21 cellular contexts compared by ENCODE assay signal in the genomic region with DNA sequence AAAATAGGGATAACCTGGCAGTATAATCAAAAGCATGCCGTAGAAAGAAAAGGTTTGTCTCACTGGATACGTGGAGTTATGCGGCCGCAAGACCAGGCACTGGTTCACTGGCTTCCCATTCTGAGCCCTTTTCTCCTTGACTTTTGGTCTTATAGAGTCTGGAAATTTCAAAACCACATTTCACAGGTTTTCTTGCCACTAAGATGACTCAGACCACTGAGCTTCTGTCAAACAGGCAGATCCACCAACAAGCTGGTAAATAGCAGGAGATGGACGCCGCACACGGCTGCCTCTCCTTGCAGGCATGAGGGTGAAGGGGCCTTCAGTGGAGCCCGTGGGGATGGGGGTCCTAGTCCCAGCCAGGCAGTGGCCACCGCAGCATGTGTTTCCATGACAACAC. TPM values are rescaled to one million over a fixed set of nuclear protein-coding genes. Genes with fewer than 3 reads are reported as not detected.
DNase-seq lines count a peak whose midpoint lies in the region; ATAC-seq and TF ChIP-seq lines count a peak whose summit lies in the region.
"Had no signal": no experiment of that assay in that cellular context is flagged by ENCODE, and none has a peak within 500 bp of the region (broad histone marks: within the 10 kb centered on the region; RNA-seq: fewer than 3 reads in every experiment).

No MANE protein-coding gene starts in this region.

- peak; percentile 25 for DNase-seq in NK-92 treated with Interleukin-12 subunit alpha and Interleukin-12 subunit beta, amount 100 ng/mL, for 24 hours (lab: John Stamatoyannopoulos, UW)
- DNase-seq in NK-92 (lab: John Stamatoyannopoulos, UW; ENCODE audit: unreplicated experiment) (no peak), SK-N-SH (no peak), fibroblast of mammary gland (ENCODE audit: low read depth) (peak; percentile 47), activated T-cell treated with anti-CD3 and anti-CD28 coated beads for 4 hours (no peak)
- DNase-seq in stimulated activated naive B cell treated with anti-CD40 and anti-IgM and Interleukin-4, amounts not matched to agents 10 μg/mL and 1 μg/mL and 100 μg/mL, for 72 hours: no peak
- DNase-seq: 8988T; activated CD4-positive, alpha-beta T cell treated with anti-CD3 and anti-CD28 coated beads, Interleukin-2, amount 10 ng/mL, durations not matched to agents 7 days and 5 days; activated naive CD4-positive, alpha-beta T cell treated with anti-CD3 and anti-CD28 coated beads, Interleukin-2, amount 50 U/mL, for 16 hours; CD4-positive, alpha-beta T cell; DMS79; immature natural killer cell; NCI-H2171; right lobe of liver; stimulated activated CD4-positive, alpha-beta T cell treated with anti-CD3 and anti-CD28 coated beads, Interleukin-2, amount 100 ng/mL, for 24 hours had no signal

- no peak overlapping the region for H3K4me3 ChIP-seq in SK-N-SH (ENCODE audit: low read depth in 2 of 2, low read length in 1 of 2)
- H3K4me3 ChIP-seq in fibroblast of mammary gland (ENCODE audit: control insufficient read depth, low read depth, low read length): no peak overlapping the region
- H3K4me3 ChIP-seq: right lobe of liver, SJSA1, thoracic aorta had no signal

- peaks cover 4 to 6% of the 10 kb centered on the region in 2 donors for H3K9me3 Mint-ChIP-seq in stimulated activated naive B cell treated with anti-CD40 and anti-IgM and Interleukin-4, amounts not matched to agents 10 μg/mL and 1 μg/mL and 100 μg/mL, for 72 hours
- H3K9me3 Mint-ChIP-seq: immature natural killer cell had no signal

- H3K9ac ChIP-seq in SK-N-SH: no peak overlapping the region

- no peaks in the 10 kb centered on the region for H3K9me2 ChIP-seq in SK-N-SH

- no peak overlapping the region for H3K4me3 Mint-ChIP-seq in stimulated activated naive B cell treated with anti-CD40 and anti-IgM and Interleukin-4, amounts not matched to agents 10 μg/mL and 1 μg/mL and 100 μg/mL, for 72 hours
- H3K4me3 Mint-ChIP-seq: activated CD4-positive, alpha-beta T cell treated with anti-CD3 and anti-CD28 coated beads, Interleukin-2, amount 10 ng/mL, durations not matched to agents 7 days and 5 days; CD4-positive, alpha-beta T cell; central memory CD8-positive, alpha-beta T cell; immature natural killer cell; memory B cell had no signal

- 83% methylated on average over 9 of the region's 9 CpGs for WGBS in SK-N-SH (ENCODE audit: low lambda C conversion rate)

- no peak overlapping the region for H2AFZ ChIP-seq in SK-N-SH (ENCODE audit: low read depth)

- H3K36me3 Mint-ChIP-seq in stimulated activated naive B cell treated with anti-CD40 and anti-IgM and Interleukin-4, amounts not matched to agents 10 μg/mL and 1 μg/mL and 100 μg/mL, for 72 hours: peaks cover 4 to 6% of the 10 kb centered on the region in 2 donors

- peaks cover 0 to 4% of the 10 kb centered on the region in 2 donors for H3K4me1 Mint-ChIP-seq in stimulated activated naive B cell treated with anti-CD40 and anti-IgM and Interleukin-4, amounts not matched to agents 10 μg/mL and 1 μg/mL and 100 μg/mL, for 72 hours
- H3K4me1 Mint-ChIP-seq: activated CD4-positive, alpha-beta T cell treated with anti-CD3 and anti-CD28 coated beads, Interleukin-2, amount 10 ng/mL, durations not matched to agents 7 days and 5 days; central memory CD8-positive, alpha-beta T cell; immature natural killer cell; memory B cell had no signal

- CTCF ChIA-PET in SK-N-SH (lab: Yijun Ruan, JAX): interaction anchor here (1.2 kb wide), 1 partner anchor 897 kb away, joined by 3 read pairs; no protein-coding TSS in a partner anchor

- TF ChIP-seq CTCF in SK-N-SH (IDR thresholded peaks at IDR 0.05) (no peak), fibroblast of mammary gland (conservative IDR thresholded peaks at IDR 0.05; ENCODE audit: control insufficient read depth, insufficient read depth, low read depth, low read length) (no peak)

- H3K4me1 ChIP-seq in SK-N-SH (ENCODE audit: control insufficient read depth in 1 of 2, insufficient read depth in 2 of 2, low read depth in 1 of 2, low read length in 1 of 2): no peaks in the 10 kb centered on the region
- H3K4me1 ChIP-seq: SJSA1 had no signal

- no peak for TF ChIP-seq RAD21 in SK-N-SH (IDR thresholded peaks at IDR 0.05; ENCODE audit: low read length)

- H3K27ac ChIP-seq in SK-N-SH (ENCODE audit: low read depth in 2 of 2, low read length in 1 of 2): no peak overlapping the region
- H3K27ac ChIP-seq: SJSA1, thoracic aorta had no signal

- no peaks in the 10 kb centered on the region for H3K9me3 ChIP-seq in SK-N-SH
- H3K9me3 ChIP-seq: right lobe of liver, SJSA1, thoracic aorta had no signal

- POLR2A ChIA-PET in SK-N-SH (lab: Yijun Ruan, JAX): no interaction called here

- H3F3A ChIP-seq in SK-N-SH (replicated peaks; ENCODE audit: insufficient read depth): no peaks in the 10 kb centered on the region

- no peaks in the 10 kb centered on the region for H3K27me3 ChIP-seq in SK-N-SH (ENCODE audit: insufficient read depth)
- H3K27me3 ChIP-seq: right lobe of liver had no signal

- H3K27me3 Mint-ChIP-seq in stimulated activated naive B cell treated with anti-CD40 and anti-IgM and Interleukin-4, amounts not matched to agents 10 μg/mL and 1 μg/mL and 100 μg/mL, for 72 hours: peaks cover 5 to 6% of the 10 kb centered on the region in 2 donors
- H3K27me3 Mint-ChIP-seq: CD4-positive, alpha-beta T cell; central memory CD8-positive, alpha-beta T cell had no signal

- H4K20me1 ChIP-seq in SK-N-SH (ENCODE audit: insufficient read depth): no peaks in the 10 kb centered on the region

- H3K36me3 ChIP-seq in SK-N-SH (replicated peaks in 1 of 2; ENCODE audit: control insufficient read depth in 1 of 2, insufficient read depth in 2 of 2, low read length in 1 of 2): no peaks in the 10 kb centered on the region
- H3K36me3 ChIP-seq: right lobe of liver, SJSA1, thoracic aorta had no signal

- no peak overlapping the region for H3K27ac Mint-ChIP-seq in stimulated activated naive B cell treated with anti-CD40 and anti-IgM and Interleukin-4, amounts not matched to agents 10 μg/mL and 1 μg/mL and 100 μg/mL, for 72 hours
- H3K27ac Mint-ChIP-seq: activated CD4-positive, alpha-beta T cell treated with anti-CD3 and anti-CD28 coated beads, Interleukin-2, amount 10 ng/mL, durations not matched to agents 7 days and 5 days; CD4-positive, alpha-beta T cell; immature natural killer cell; memory B cell had no signal

- no peak for TF ChIP-seq EP300 in SK-N-SH (IDR thresholded peaks at IDR 0.05; ENCODE audit: borderline replicate concordance in 1 of 2, low read depth in 1 of 2, low read length in 1 of 2)

- no peak overlapping the region for H3K4me2 ChIP-seq in SK-N-SH

- peak; percentile 34 to 53 for ATAC-seq in stimulated activated naive B cell treated with anti-CD40 and anti-IgM and Interleukin-4, amounts not matched to agents 10 μg/mL and 1 μg/mL and 100 μg/mL, for 72 hours (replicated peaks)
- no peak for ATAC-seq in HG02884 (IDR thresholded peaks at IDR 0.05; ENCODE audit: unreplicated experiment)
- ATAC-seq in HG02798 (IDR thresholded peaks at IDR 0.05; ENCODE audit: poor library complexity, unreplicated experiment): no peak

- H3K79me2 ChIP-seq in SK-N-SH (ENCODE audit: insufficient read depth): no peaks in the 10 kb centered on the region

TF ChIP-seq in SK-N-SH, 30 proteins besides CTCF, POLR2A, EP300 and RAD21:
- no peak for TF ChIP-seq MEF2A (IDR thresholded peaks at IDR 0.05; ENCODE audit: borderline replicate concordance, low read depth)
- TF ChIP-seq FOSL2 (IDR thresholded peaks at IDR 0.05; ENCODE audit: borderline replicate concordance, low read depth): peak; percentile 55; the same call in 1 of the 2 replicates
- no peak for TF ChIP-seq SMC3 (IDR thresholded peaks at IDR 0.05; ENCODE audit: low read depth, low read length)
- TF ChIP-seq, protein P1, sequence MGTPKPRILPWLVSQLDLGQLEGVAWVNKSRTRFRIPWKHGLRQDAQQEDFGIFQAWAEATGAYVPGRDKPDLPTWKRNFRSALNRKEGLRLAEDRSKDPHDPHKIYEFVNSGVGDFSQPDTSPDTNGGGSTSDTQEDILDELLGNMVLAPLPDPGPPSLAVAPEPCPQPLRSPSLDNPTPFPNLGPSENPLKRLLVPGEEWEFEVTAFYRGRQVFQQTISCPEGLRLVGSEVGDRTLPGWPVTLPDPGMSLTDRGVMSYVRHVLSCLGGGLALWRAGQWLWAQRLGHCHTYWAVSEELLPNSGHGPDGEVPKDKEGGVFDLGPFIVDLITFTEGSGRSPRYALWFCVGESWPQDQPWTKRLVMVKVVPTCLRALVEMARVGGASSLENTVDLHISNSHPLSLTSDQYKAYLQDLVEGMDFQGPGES (IDR thresholded peaks at IDR 0.05; ENCODE audit: low read depth, low read length): no peak

RNA-seq across cellular contexts. Expression of gene KLF6, which starts 55.6 kb away (rescaled TPM):
- 127 and 148 TPM in 2 replicates for polyA plus RNA-seq in SK-N-SH (2012; rRNA removed)
- polyA plus RNA-seq in SK-N-SH (2012; cell fraction: cytosol; rRNA removed): 72.3 and 76.2 TPM in 2 replicates
- 687 and 844 TPM in 2 replicates for polyA plus RNA-seq in SK-N-SH (2012; cell fraction: nucleus; rRNA removed)

Comparison
In these comparisons a context has a peak if more than half of its experiments do, and no peak if none do; other contexts are left out.
1. DNase-seq: peak in NK-92 treated with Interleukin-12 subunit alpha and Interleukin-12 subunit beta, amount 100 ng/mL, for 24 hours (single experiment) and fibroblast of mammary gland (single experiment); none in NK-92 (single experiment), SK-N-SH (single experiment), stimulated activated naive B cell treated with anti-CD40 and anti-IgM and Interleukin-4, amounts not matched to agents 10 μg/mL and 1 μg/mL and 100 μg/mL, for 72 hours (single experiment) and activated T-cell treated with anti-CD3 and anti-CD28 coated beads for 4 hours (single experiment).
2. ATAC-seq: peak in stimulated activated naive B cell treated with anti-CD40 and anti-IgM and Interleukin-4, amounts not matched to agents 10 μg/mL and 1 μg/mL and 100 μg/mL, for 72 hours (2 of 2); none in HG02884 (single experiment) and HG02798 (single experiment).